Comparison of ENCODE assay signal across 8 cellular contexts in genomic region chr3:23253214-23253613, GRCh38.
DNase-seq lines count a peak whose midpoint lies in the region; ATAC-seq, FAIRE-seq and TF ChIP-seq lines count a peak whose summit lies in the region.

No MANE protein-coding gene starts in this region.

- TF ChIP-seq POLR2A in GM18505 (IDR thresholded peaks at IDR 0.05; ENCODE audit: borderline replicate concordance, extremely low read depth, insufficient read depth, insufficient read length) = no peak

- ATAC-seq in GM18505 (IDR thresholded peaks at IDR 0.05; ENCODE audit: unreplicated experiment) (peak; percentile 90), GM19463 (IDR thresholded peaks at IDR 0.05; ENCODE audit: unreplicated experiment) (peak; percentile 64), HG02885 (IDR thresholded peaks at IDR 0.05; ENCODE audit: poor library complexity, unreplicated experiment) (peak; percentile 81), HG03571 (IDR thresholded peaks at IDR 0.05; ENCODE audit: unreplicated experiment) (peak; percentile 86)

- no peak for DNase-seq in RCC 7860 (ENCODE audit: low spot score)
- DNase-seq in activated naive CD4-positive, alpha-beta T cell treated with anti-CD3 and anti-CD28 coated beads, Interleukin-2, amount 50 U/mL, for 16 hours = no peak
- no peak for DNase-seq in NCI-H774 (lab: John Stamatoyannopoulos, UW)
- DNase-seq in OCI-M2 (lab: John Stamatoyannopoulos, UW; ENCODE audit: unreplicated experiment) = no peak

- FAIRE-seq in RCC 7860 (lab: Jason Lieb, UNC) = no peak
